Comparison of ENCODE assay signal across 8 cellular contexts in the genomic region with DNA sequence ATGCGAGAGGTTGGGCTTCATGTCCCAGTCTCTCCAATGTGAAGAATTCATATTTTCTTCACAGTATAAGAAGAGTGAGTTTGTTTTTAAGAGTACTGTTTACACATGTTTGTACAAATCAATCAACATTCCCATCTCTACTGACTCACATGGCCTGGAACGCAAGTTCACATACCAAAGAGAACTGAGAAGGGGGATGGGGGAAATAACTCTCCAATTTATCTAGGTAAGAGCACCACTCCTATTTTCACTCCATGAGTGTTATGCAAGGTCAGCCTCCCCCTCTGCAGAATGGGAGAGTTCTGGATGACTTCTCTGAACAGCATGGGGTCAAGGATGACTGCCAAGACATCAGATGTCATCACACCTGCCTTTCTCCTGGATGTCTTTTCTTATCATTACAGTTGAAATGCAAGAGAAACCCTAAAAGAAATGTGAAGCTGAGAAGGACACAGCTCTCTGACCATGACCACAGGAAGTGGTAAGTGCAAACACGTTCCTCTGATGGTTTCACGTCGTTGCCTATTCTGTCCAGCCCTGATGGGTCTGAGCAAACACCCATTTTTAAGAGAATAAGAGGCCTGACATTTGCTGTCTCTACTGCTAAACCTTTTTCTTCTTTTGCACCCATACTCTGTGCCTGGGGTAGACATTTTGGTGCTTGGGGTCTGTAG.
DNase-seq lines count a peak whose midpoint lies in the region; ATAC-seq and TF ChIP-seq lines count a peak whose summit lies in the region.

No MANE protein-coding gene starts in this region.

- no peak overlapping the region for H3K4me3 ChIP-seq in esophagus squamous epithelium

- POLR2A ChIA-PET in RWPE1 (lab: Yijun Ruan, JAX; ENCODE audit: low non-redundant PET), result no interaction called here

- TF ChIP-seq CTCF in RWPE1 (conservative IDR thresholded peaks at IDR 0.05; ENCODE audit: low read depth) (no peak), esophagus squamous epithelium (IDR thresholded peaks at IDR 0.05) (no peak)

- no peak overlapping the region for H3K4me3 Mint-ChIP-seq in natural killer cell treated with Interleukin-12 subunit alpha and Interleukin-12 subunit beta and Interleukin-15 and Interleukin-18, amount 100 ng/mL, for 72 hours

- H3K27me3 ChIP-seq in esophagus squamous epithelium, result peaks cover 0 to 3% (median 0%) of the 10 kb centered on the region in 4 donors

- no peak for TF ChIP-seq POLR2A in esophagus squamous epithelium (IDR thresholded peaks at IDR 0.05)

- CTCF ChIA-PET in RWPE1 (lab: Yijun Ruan, JAX), result no interaction called here

- 70 to 76% methylated on average over 5 of the region's 5 CpGs for WGBS in esophagus squamous epithelium, 2 donors

- H3K27ac ChIP-seq in RWPE1, result peak overlapping the region; percentile 79
- H3K27ac ChIP-seq in esophagus squamous epithelium, result no peak overlapping the region

- peaks cover 25 to 37% of the 10 kb centered on the region in 2 donors for H3K4me1 Mint-ChIP-seq in natural killer cell treated with Interleukin-12 subunit alpha and Interleukin-12 subunit beta and Interleukin-15 and Interleukin-18, amount 100 ng/mL, for 72 hours (ENCODE audit: low read depth in 2 of 2)

- no peaks in the 10 kb centered on the region for H3K36me3 ChIP-seq in esophagus squamous epithelium

- H3K9me3 Mint-ChIP-seq in natural killer cell treated with Interleukin-12 subunit alpha and Interleukin-12 subunit beta and Interleukin-15 and Interleukin-18, amount 100 ng/mL, for 72 hours, result no peaks in the 10 kb centered on the region

- no peaks in the 10 kb centered on the region for H3K9me3 ChIP-seq in esophagus squamous epithelium

- H3K4me1 ChIP-seq in esophagus squamous epithelium, result no peaks in the 10 kb centered on the region

- ATAC-seq in GM18873 (IDR thresholded peaks at IDR 0.05; ENCODE audit: low FRiP score, unreplicated experiment), result peak; percentile 44
- peak; percentile 53 for ATAC-seq in HG02884 (IDR thresholded peaks at IDR 0.05; ENCODE audit: unreplicated experiment)
- ATAC-seq in natural killer cell treated with Interleukin-12 subunit alpha and Interleukin-12 subunit beta and Interleukin-15 and Interleukin-18, amount 100 ng/mL, for 72 hours, result peak; percentile 57 to 75

- no peaks in the 10 kb centered on the region for H3K36me3 Mint-ChIP-seq in natural killer cell treated with Interleukin-12 subunit alpha and Interleukin-12 subunit beta and Interleukin-15 and Interleukin-18, amount 100 ng/mL, for 72 hours

- no peak overlapping the region for H3K27ac Mint-ChIP-seq in natural killer cell treated with Interleukin-12 subunit alpha and Interleukin-12 subunit beta and Interleukin-15 and Interleukin-18, amount 100 ng/mL, for 72 hours

- intact Hi-C loops in esophagus squamous epithelium (cut with DNase I), result no loop called here

- DNase-seq in RWPE1 (ENCODE audit: low spot score) (peak; percentile 90), esophagus squamous epithelium (lab: John Stamatoyannopoulos, UW) (no peak), NK-92 (lab: John Stamatoyannopoulos, UW; ENCODE audit: unreplicated experiment) (no peak), foreskin melanocyte (no peak), CD1c-positive myeloid dendritic cell (ENCODE audit: extremely low spot score) (no peak)
- no peak for DNase-seq in natural killer cell treated with Interleukin-12 subunit alpha and Interleukin-12 subunit beta and Interleukin-15 and Interleukin-18, amount 100 ng/mL, for 72 hours (ENCODE audit: low spot score)

- H3K27me3 Mint-ChIP-seq in natural killer cell treated with Interleukin-12 subunit alpha and Interleukin-12 subunit beta and Interleukin-15 and Interleukin-18, amount 100 ng/mL, for 72 hours, result peaks cover 0 to 2% of the 10 kb centered on the region in 2 donors
